In the genomic region with DNA sequence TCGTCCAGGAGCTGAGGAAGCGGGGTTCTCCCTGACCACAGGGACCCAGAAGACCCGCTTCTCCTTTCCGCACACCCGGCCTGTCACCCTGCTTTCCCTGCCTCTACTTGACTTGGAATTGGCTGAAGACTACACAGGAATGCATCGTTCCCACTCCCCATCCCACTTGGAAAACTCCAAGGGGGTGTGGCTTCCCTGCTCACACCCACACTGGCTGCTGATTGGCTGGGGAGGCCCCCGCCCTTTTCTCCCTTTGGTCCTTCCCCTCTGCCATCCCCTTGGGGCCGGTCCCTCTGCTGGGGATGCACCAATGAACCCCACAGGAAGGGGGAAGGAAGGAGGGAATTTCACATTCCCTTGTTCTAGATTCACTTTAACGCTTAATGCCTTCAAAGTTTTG, we compare ENCODE assay signal across 8 cellular contexts. TPM values are rescaled to one million over a fixed set of nuclear protein-coding genes. Genes with fewer than 3 reads are reported as not detected.
DNase-seq lines count a peak whose midpoint lies in the region; ATAC-seq and TF ChIP-seq lines count a peak whose summit lies in the region.

No MANE protein-coding gene starts in this region.

- no peak overlapping the region for H3K4me2 ChIP-seq in SK-N-SH

- WGBS in SK-N-SH (ENCODE audit: low lambda C conversion rate): 83% methylated on average over 9 of the region's 9 CpGs
- 72 to 73% methylated on average over 9 of the region's 9 CpGs for WGBS in heart right ventricle, 2 donors

- peaks cover 20% of the 10 kb centered on the region; the same call in 1 of the 2 replicates for H4K20me1 ChIP-seq in SK-N-SH (ENCODE audit: insufficient read depth)

- POLR2A ChIA-PET in SK-N-SH (lab: Yijun Ruan, JAX): no interaction called here

- TF ChIP-seq CTCF in SK-N-SH (IDR thresholded peaks at IDR 0.05) (no peak), heart right ventricle (IDR thresholded peaks at IDR 0.05) (no peak)

- H3K36me3 ChIP-seq in SK-N-SH (replicated peaks in 1 of 2; ENCODE audit: control insufficient read depth in 1 of 2, insufficient read depth in 2 of 2, low read length in 1 of 2) (peaks cover 24 to 41% of the 10 kb centered on the region in 2 experiments), heart right ventricle (peaks cover 0 to 70% (median 14%) of the 10 kb centered on the region in 9 donors)

- H3K9me3 ChIP-seq in SK-N-SH: no peaks in the 10 kb centered on the region
- H3K9me3 ChIP-seq in heart right ventricle: peaks cover 0 to 3% (median 0%) of the 10 kb centered on the region in 11 donors

- no peaks in the 10 kb centered on the region for H3K9me2 ChIP-seq in SK-N-SH

- peaks cover 33 to 66% of the 10 kb centered on the region in 2 donors for H3K4me1 Mint-ChIP-seq in stimulated activated naive B cell treated with anti-CD40 and anti-IgM and Interleukin-4, amounts not matched to agents 10 μg/mL and 1 μg/mL and 100 μg/mL, for 72 hours
- H3K4me1 Mint-ChIP-seq in activated T-helper 17 cell treated with anti-CD3 and anti-CD28 coated beads, Interleukin-2, amount 50 U/mL, for 72 hours: peaks cover 19% of the 10 kb centered on the region

- peaks cover 46 to 54% of the 10 kb centered on the region in 2 donors for H3K36me3 Mint-ChIP-seq in stimulated activated naive B cell treated with anti-CD40 and anti-IgM and Interleukin-4, amounts not matched to agents 10 μg/mL and 1 μg/mL and 100 μg/mL, for 72 hours
- peaks cover 71% of the 10 kb centered on the region for H3K36me3 Mint-ChIP-seq in activated T-helper 17 cell treated with anti-CD3 and anti-CD28 coated beads, Interleukin-2, amount 50 U/mL, for 72 hours (ENCODE audit: low read depth)

- peaks cover 31% of the 10 kb centered on the region for H3F3A ChIP-seq in SK-N-SH (replicated peaks; ENCODE audit: insufficient read depth)

- CTCF ChIA-PET in SK-N-SH (lab: Yijun Ruan, JAX): interaction anchor here (0.6 to 1.7 kb wide), 4 partner anchors 18 to 302 kb away, joined by 3 to 7 read pairs (median 3); no protein-coding TSS in a partner anchor

- H3K27me3 Mint-ChIP-seq in stimulated activated naive B cell treated with anti-CD40 and anti-IgM and Interleukin-4, amounts not matched to agents 10 μg/mL and 1 μg/mL and 100 μg/mL, for 72 hours: no peaks in the 10 kb centered on the region
- H3K27me3 Mint-ChIP-seq in activated T-helper 17 cell treated with anti-CD3 and anti-CD28 coated beads, Interleukin-2, amount 50 U/mL, for 72 hours: no peaks in the 10 kb centered on the region

- no peaks in the 10 kb centered on the region for H3K79me2 ChIP-seq in SK-N-SH (ENCODE audit: insufficient read depth)

- H3K4me1 ChIP-seq in SK-N-SH (ENCODE audit: control insufficient read depth in 1 of 2, insufficient read depth in 2 of 2, low read depth in 1 of 2, low read length in 1 of 2): no peaks in the 10 kb centered on the region; a peak in 1 of 4 replicates
- H3K4me1 ChIP-seq in heart right ventricle: peaks cover 6 to 65% (median 21%) of the 10 kb centered on the region in 9 donors

- H3K4me3 ChIP-seq in SK-N-SH (ENCODE audit: low read depth in 2 of 2, low read length in 1 of 2) (no peak overlapping the region), heart right ventricle (no peak overlapping the region)

- no peak overlapping the region for H3K4me3 Mint-ChIP-seq in stimulated activated naive B cell treated with anti-CD40 and anti-IgM and Interleukin-4, amounts not matched to agents 10 μg/mL and 1 μg/mL and 100 μg/mL, for 72 hours
- no peak overlapping the region for H3K4me3 Mint-ChIP-seq in activated T-helper 17 cell treated with anti-CD3 and anti-CD28 coated beads, Interleukin-2, amount 50 U/mL, for 72 hours

- H3K27me3 ChIP-seq in SK-N-SH (ENCODE audit: insufficient read depth) (no peaks in the 10 kb centered on the region), heart right ventricle (peaks cover 0 to 7% (median 0%) of the 10 kb centered on the region in 7 donors)

- H2AFZ ChIP-seq in SK-N-SH (ENCODE audit: low read depth): no peak overlapping the region

- TF ChIP-seq RAD21 in SK-N-SH (IDR thresholded peaks at IDR 0.05; ENCODE audit: low read length): no peak

- H3K27ac Mint-ChIP-seq in stimulated activated naive B cell treated with anti-CD40 and anti-IgM and Interleukin-4, amounts not matched to agents 10 μg/mL and 1 μg/mL and 100 μg/mL, for 72 hours: peak overlapping the region; percentile 77
- H3K27ac Mint-ChIP-seq in activated T-helper 17 cell treated with anti-CD3 and anti-CD28 coated beads, Interleukin-2, amount 50 U/mL, for 72 hours: no peak overlapping the region

- H3K9me3 Mint-ChIP-seq in stimulated activated naive B cell treated with anti-CD40 and anti-IgM and Interleukin-4, amounts not matched to agents 10 μg/mL and 1 μg/mL and 100 μg/mL, for 72 hours: no peaks in the 10 kb centered on the region
- no peaks in the 10 kb centered on the region for H3K9me3 Mint-ChIP-seq in activated T-helper 17 cell treated with anti-CD3 and anti-CD28 coated beads, Interleukin-2, amount 50 U/mL, for 72 hours

- no peak overlapping the region for H3K9ac ChIP-seq in SK-N-SH

- TF ChIP-seq EP300 in SK-N-SH (IDR thresholded peaks at IDR 0.05; ENCODE audit: borderline replicate concordance in 1 of 2, low read depth in 1 of 2, low read length in 1 of 2): no peak

- H3K27ac ChIP-seq in SK-N-SH (ENCODE audit: low read depth in 2 of 2, low read length in 1 of 2) (no peak overlapping the region), heart right ventricle (peak overlapping the region in 3 of 10 donors; percentile 18 to 68 (median 19))

- ATAC-seq in heart right ventricle: peak; percentile 28 to 62 (median 50)
- no peak for ATAC-seq in stimulated activated naive B cell treated with anti-CD40 and anti-IgM and Interleukin-4, amounts not matched to agents 10 μg/mL and 1 μg/mL and 100 μg/mL, for 72 hours (replicated peaks)
- no peak for ATAC-seq in GM21619 (IDR thresholded peaks at IDR 0.05; ENCODE audit: unreplicated experiment)
- ATAC-seq in activated T-helper 17 cell treated with anti-CD3 and anti-CD28 coated beads, Interleukin-2, amount 50 U/mL, for 72 hours (replicated peaks): no peak
- no peak for ATAC-seq in GM21526 (IDR thresholded peaks at IDR 0.05; ENCODE audit: low FRiP score, unreplicated experiment)

- DNase-seq in 8988T (peak; percentile 64), H4 (ENCODE audit: low spot score) (peak; percentile 30), SK-N-SH (peak; percentile 91), heart right ventricle (peak; percentile 73)
- DNase-seq in stimulated activated naive B cell treated with anti-CD40 and anti-IgM and Interleukin-4, amounts not matched to agents 10 μg/mL and 1 μg/mL and 100 μg/mL, for 72 hours: no peak

- intact Hi-C loops in heart right ventricle (cut with DNase I): loop anchor here in 2 of 10 donors (5.0 kb wide), 2 partner anchors 36 to 41 kb away; no protein-coding TSS in a partner anchor

TF ChIP-seq in SK-N-SH, 30 proteins besides CTCF, POLR2A, EP300 and RAD21 (continues in another document):
- TF ChIP-seq FOXJ3 (CRISPR knock-in tag; IDR thresholded peaks at IDR 0.05) (no peak), YY1 (IDR thresholded peaks at IDR 0.05; ENCODE audit: low read depth) (no peak)

RNA-seq across cellular contexts. Expression of a gene that starts 18.9 kb away (rescaled TPM):
- total RNA-seq in H4 (2014; rRNA removed; shearing (Covaris generic)): 29.1 and 43.5 TPM in 2 replicates
- 31.6 and 37.8 TPM in 2 replicates for polyA plus RNA-seq in SK-N-SH (2012; rRNA removed)
- polyA plus RNA-seq in SK-N-SH (2012; cell fraction: cytosol; rRNA removed): 26.2 and 30.0 TPM in 2 replicates
- 54.0 and 62.4 TPM in 2 replicates for polyA plus RNA-seq in SK-N-SH (2012; cell fraction: nucleus; rRNA removed)
- total RNA-seq in heart right ventricle: 10 to 100 TPM; 24.9 to 78.6 (median 42.3) TPM
- 10 to 100 TPM; 62.3 to 70.0 TPM for polyA plus RNA-seq in heart right ventricle
- 100 to 1,000 TPM; 151 to 196 TPM for total RNA-seq in activated T-helper 17 cell treated with anti-CD3 and anti-CD28 coated beads, Interleukin-2, amount 50 U/mL, for 72 hours

RNA-seq across cellular contexts. Expression of a gene that starts 27.9 kb away (rescaled TPM):
- total RNA-seq in H4 (2014; rRNA removed; shearing (Covaris generic)): 0.21 and 1.1 TPM in 2 replicates
- 10.3 and 10.9 TPM in 2 replicates for polyA plus RNA-seq in SK-N-SH (2012; rRNA removed)
- 6.8 and 8.2 TPM in 2 replicates for polyA plus RNA-seq in SK-N-SH (2012; cell fraction: cytosol; rRNA removed)
- polyA plus RNA-seq in SK-N-SH (2012; cell fraction: nucleus; rRNA removed): 19.9 and 24.3 TPM in 2 replicates
- 1 to 10 TPM in 1 of 10 donors, under 1 TPM in 4, not detected in 5; 0.32 to 3.6 (median 0.57) TPM for total RNA-seq in heart right ventricle
- polyA plus RNA-seq in heart right ventricle: under 1 TPM; 0.51 to 0.68 TPM
- 1 to 10 TPM; 4.3 to 5.2 TPM for total RNA-seq in activated T-helper 17 cell treated with anti-CD3 and anti-CD28 coated beads, Interleukin-2, amount 50 U/mL, for 72 hours

RNA-seq across cellular contexts. Expression of a gene that starts 29.3 kb away (rescaled TPM):
- total RNA-seq in H4 (2014; rRNA removed; shearing (Covaris generic)): 3.5 and 6.1 TPM in 2 replicates
- polyA plus RNA-seq in SK-N-SH (2012; rRNA removed): 6.8 and 7.0 TPM in 2 replicates
- 4.3 and 6.8 TPM in 2 replicates for polyA plus RNA-seq in SK-N-SH (2012; cell fraction: cytosol; rRNA removed)
- 8.6 and 11.9 TPM in 2 replicates for polyA plus RNA-seq in SK-N-SH (2012; cell fraction: nucleus; rRNA removed)
- 10 to 100 TPM; 15.9 to 33.7 (median 21.8) TPM for total RNA-seq in heart right ventricle
- 10 to 100 TPM; 11.1 to 13.3 TPM for polyA plus RNA-seq in heart right ventricle
- 1 to 10 TPM; 5.3 to 8.6 TPM for total RNA-seq in activated T-helper 17 cell treated with anti-CD3 and anti-CD28 coated beads, Interleukin-2, amount 50 U/mL, for 72 hours

RNA-seq across cellular contexts. Expression of a gene that starts 58.3 kb away (rescaled TPM):
- total RNA-seq in H4 (2014; rRNA removed; shearing (Covaris generic)): 1.2 TPM in 1 of 2 replicates, not detected in the other
- polyA plus RNA-seq in SK-N-SH (2012; rRNA removed): 38.4 and 78.2 TPM in 2 replicates
- polyA plus RNA-seq in SK-N-SH (2012; cell fraction: cytosol; rRNA removed): 19.6 and 23.8 TPM in 2 replicates
- polyA plus RNA-seq in SK-N-SH (2012; cell fraction: nucleus; rRNA removed): 377 and 391 TPM in 2 replicates
- 10 to 100 TPM in 2 of 10 donors, 1 to 10 TPM in 7, under 1 TPM in 1; 0.39 to 54.5 (median 4.9) TPM for total RNA-seq in heart right ventricle
- 1 to 10 TPM; 2.1 to 5.5 TPM for polyA plus RNA-seq in heart right ventricle
- total RNA-seq in activated T-helper 17 cell treated with anti-CD3 and anti-CD28 coated beads, Interleukin-2, amount 50 U/mL, for 72 hours: 10 to 100 TPM; 20.7 to 39.2 TPM

RNA-seq across cellular contexts. Expression of a gene that starts 58.5 kb away (rescaled TPM):
- 4.8 and 5.3 TPM in 2 replicates for total RNA-seq in H4 (2014; rRNA removed; shearing (Covaris generic))
- polyA plus RNA-seq in SK-N-SH (2012; rRNA removed): 10.0 and 11.1 TPM in 2 replicates
- polyA plus RNA-seq in SK-N-SH (2012; cell fraction: cytosol; rRNA removed): 6.0 and 6.6 TPM in 2 replicates
- polyA plus RNA-seq in SK-N-SH (2012; cell fraction: nucleus; rRNA removed): 10.7 and 12.1 TPM in 2 replicates
- total RNA-seq in heart right ventricle: 10 to 100 TPM; 20.0 to 27.9 (median 24.2) TPM
- polyA plus RNA-seq in heart right ventricle: 10 to 100 TPM; 10.2 to 10.7 TPM
- total RNA-seq in activated T-helper 17 cell treated with anti-CD3 and anti-CD28 coated beads, Interleukin-2, amount 50 U/mL, for 72 hours: 10 to 100 TPM; 18.7 to 20.6 TPM

Comparison
In these comparisons a context has a peak if more than half of its experiments do, and no peak if none do; other contexts are left out.
1. ATAC-seq: peak in heart right ventricle (8 of 8); none in stimulated activated naive B cell treated with anti-CD40 and anti-IgM and Interleukin-4, amounts not matched to agents 10 μg/mL and 1 μg/mL and 100 μg/mL, for 72 hours (0 of 2), GM21619 (single experiment), activated T-helper 17 cell treated with anti-CD3 and anti-CD28 coated beads, Interleukin-2, amount 50 U/mL, for 72 hours (single experiment) and GM21526 (single experiment).